ENCODE assay signal across 9 cellular contexts in genomic region chr3:182258538-182259177, GRCh38.
DNase-seq lines count a peak whose midpoint lies in the region; ATAC-seq and TF ChIP-seq lines count a peak whose summit lies in the region.
"Had no signal": no experiment of that assay in that cellular context is flagged by ENCODE, and none has a peak within 500 bp of the region (broad histone marks: within the 10 kb centered on the region; RNA-seq: fewer than 3 reads in every experiment).

No MANE protein-coding gene starts in this region.

- DNase-seq in SIG-M5 treated with dmso at 0.1 percent for 504 hours (lab: John Stamatoyannopoulos, UW; ENCODE audit: unreplicated experiment) (peak; percentile 43), SIG-M5 (lab: John Stamatoyannopoulos, UW) (no peak), NCI-H2227 (lab: John Stamatoyannopoulos, UW; ENCODE audit: unreplicated experiment) (peak; percentile 49), gastrocnemius medialis (no peak), UCSD-AML1 (lab: John Stamatoyannopoulos, UW; ENCODE audit: unreplicated experiment) (no peak)
- no peak for DNase-seq in central memory CD8-positive, alpha-beta T cell (ENCODE audit: low spot score in 2 of 2)

- H3K9me3 ChIP-seq in gastrocnemius medialis, result no peaks in the 10 kb centered on the region
- H3K9me3 ChIP-seq: BLaER1 had no signal

- peak; percentile 66 to 81 (median 80) for TF ChIP-seq CTCF in nephron (IDR thresholded peaks at IDR 0.05; ENCODE audit: unreplicated experiment in 3 of 3)
- TF ChIP-seq CTCF in gastrocnemius medialis (IDR thresholded peaks at IDR 0.05 in 4 of 5, conservative IDR thresholded peaks at IDR 0.05 in 1 of 5), result peak in 1 of 5 experiments; percentile 29

- no peak overlapping the region for H3K27ac ChIP-seq in gastrocnemius medialis
- H3K27ac ChIP-seq: BLaER1 had no signal

- H3K27me3 Mint-ChIP-seq in central memory CD8-positive, alpha-beta T cell, result no peaks in the 10 kb centered on the region
- peaks cover 12% of the 10 kb centered on the region for H3K27me3 Mint-ChIP-seq in nephron (ENCODE audit: low read depth)

- no peaks in the 10 kb centered on the region for H3K4me1 Mint-ChIP-seq in central memory CD8-positive, alpha-beta T cell
- peaks cover 7% of the 10 kb centered on the region for H3K4me1 Mint-ChIP-seq in nephron

- TF ChIP-seq POLR2A in gastrocnemius medialis (IDR thresholded peaks at IDR 0.05), result no peak

- ATAC-seq in central memory CD8-positive, alpha-beta T cell (replicated peaks; ENCODE audit: extremely low read depth, poor library complexity, severe bottlenecking), result no peak
- ATAC-seq in GM19452 (IDR thresholded peaks at IDR 0.05; ENCODE audit: unreplicated experiment) (no peak), gastrocnemius medialis (no peak)

- H3K4me3 ChIP-seq in gastrocnemius medialis, result no peak overlapping the region
- H3K4me3 ChIP-seq: BLaER1 had no signal

- peaks cover 0 to 4% (median 4%) of the 10 kb centered on the region in 3 donors for H3K27me3 ChIP-seq in gastrocnemius medialis
- H3K27me3 ChIP-seq: BLaER1 had no signal

- peak overlapping the region; percentile 56 for H3K27ac Mint-ChIP-seq in central memory CD8-positive, alpha-beta T cell (ENCODE audit: low read depth)
- no peak overlapping the region for H3K27ac Mint-ChIP-seq in nephron

- no peaks in the 10 kb centered on the region for H3K9me3 Mint-ChIP-seq in central memory CD8-positive, alpha-beta T cell
- H3K9me3 Mint-ChIP-seq in nephron, result no peaks in the 10 kb centered on the region

- in situ Hi-C loops in gastrocnemius medialis (cut with MboI; ENCODE audit: low sequenced_read_pairs in 4 of 4), result loop anchor here in 2 of 4 donors (10.0 to 25.0 kb wide), 2 partner anchors 546 to 554 kb away; partner anchors contain the start of gene SOX2 (in 1 of the 2)

- H3K4me3 Mint-ChIP-seq in central memory CD8-positive, alpha-beta T cell, result no peak overlapping the region
- H3K4me3 Mint-ChIP-seq in nephron, result no peak overlapping the region

- intact Hi-C loops in gastrocnemius medialis (cut with DNase I; ENCODE audit: low total_unique reads), result loop anchor here (2.0 kb wide), 1 partner anchor 550 kb away; no protein-coding TSS in a partner anchor

- H3K4me1 ChIP-seq in gastrocnemius medialis, result no peaks in the 10 kb centered on the region
- H3K4me1 ChIP-seq: BLaER1 had no signal

- H3K36me3 Mint-ChIP-seq in central memory CD8-positive, alpha-beta T cell (ENCODE audit: insufficient read depth), result no peaks in the 10 kb centered on the region
- no peaks in the 10 kb centered on the region for H3K36me3 Mint-ChIP-seq in nephron (ENCODE audit: low read depth)

- no peaks in the 10 kb centered on the region for H3K36me3 ChIP-seq in gastrocnemius medialis
- H3K36me3 ChIP-seq: BLaER1 had no signal

Comparison
In these comparisons a context has a peak if more than half of its experiments do, and no peak if none do; other contexts are left out.
1. DNase-seq: peak in SIG-M5 treated with dmso at 0.1 percent for 504 hours (single experiment) and NCI-H2227 (single experiment); none in SIG-M5 (single experiment), central memory CD8-positive, alpha-beta T cell (0 of 2), gastrocnemius medialis (0 of 2) and UCSD-AML1 (single experiment).